29 cellular contexts compared by ENCODE assay signal in genomic region chrX:79721234-79721633, GRCh38.
"Had no signal": no experiment of that assay in that cellular context is flagged by ENCODE, and none has a peak within 500 bp of the region (broad histone marks: within the 10 kb centered on the region; RNA-seq: fewer than 3 reads in every experiment).

No MANE protein-coding gene starts in this region.

- DNase-seq: naive thymus-derived CD4-positive, alpha-beta T cell; natural killer cell; occipital lobe; ovary; posterior cingulate gyrus; psoas muscle; right cardiac atrium; stimulated activated CD4-positive, alpha-beta T cell treated with anti-CD3 and anti-CD28 coated beads, Interleukin-15, amount 100 ng/mL, for 24 hours; stimulated activated CD4-positive, alpha-beta T cell treated with anti-CD3 and anti-CD28 coated beads, Interleukin-2, amount 100 ng/mL, for 24 hours; stimulated activated CD4-positive, alpha-beta T cell treated with anti-CD3 and anti-CD28 coated beads, Interleukin-2, amount 100 ng/mL, for 48 hours; stimulated activated CD4-positive, alpha-beta T cell treated with anti-CD3 and anti-CD28 coated beads, Interleukin-4, amount 100 ng/mL, for 24 hours; stimulated activated naive B cell treated with anti-CD40 and anti-IgM and Interleukin-4, amounts not matched to agents 10 μg/mL and 1 μg/mL and 100 μg/mL, for 72 hours; stimulated activated naive CD4-positive, alpha-beta T cell treated with Interleukin-2 at 50 U/mL for 16 hours; stomach; thyroid gland; trophoblast cell; uterus had no signal

- H3K4me1 Mint-ChIP-seq: naive thymus-derived CD4-positive, alpha-beta T cell; natural killer cell; nephron; neural progenitor cell; stimulated activated effector memory CD8-positive, alpha-beta T cell treated with anti-CD3 and anti-CD28 coated beads, Interleukin-12 subunit alpha, Interleukin-12 subunit beta, amount 100 ng/mL, for 72 hours; stimulated activated naive B cell treated with anti-CD40 and anti-IgM and Interleukin-4, amounts not matched to agents 10 μg/mL and 1 μg/mL and 100 μg/mL, for 72 hours had no signal

- H3K27ac Mint-ChIP-seq: naive thymus-derived CD4-positive, alpha-beta T cell; natural killer cell; nephron; neural progenitor cell; progenitor cell of endocrine pancreas; stimulated activated effector memory CD8-positive, alpha-beta T cell treated with anti-CD3 and anti-CD28 coated beads, Interleukin-12 subunit alpha, Interleukin-12 subunit beta, amount 100 ng/mL, for 72 hours; stimulated activated naive B cell treated with anti-CD40 and anti-IgM and Interleukin-4, amounts not matched to agents 10 μg/mL and 1 μg/mL and 100 μg/mL, for 72 hours; stimulated activated naive CD8-positive, alpha-beta T cell treated with anti-CD3 and anti-CD28 coated beads, Interleukin-15, Interleukin-2, amounts not matched to agents 100 ng/mL and 50 ng/mL, for 24 hours had no signal

- H3K9me3 Mint-ChIP-seq: natural killer cell; neural progenitor cell; stimulated activated effector memory CD8-positive, alpha-beta T cell treated with anti-CD3 and anti-CD28 coated beads, Interleukin-12 subunit alpha, Interleukin-12 subunit beta, amount 100 ng/mL, for 72 hours; stimulated activated naive CD8-positive, alpha-beta T cell treated with anti-CD3 and anti-CD28 coated beads, Interleukin-15, Interleukin-2, amounts not matched to agents 100 ng/mL and 50 ng/mL, for 24 hours had no signal

- H3K27me3 ChIP-seq: neural progenitor cell, ovary, stomach, thyroid gland, tibial nerve, upper lobe of left lung, uterus had no signal

- H3K36me3 Mint-ChIP-seq: naive thymus-derived CD4-positive, alpha-beta T cell; natural killer cell; neural progenitor cell; stimulated activated effector memory CD8-positive, alpha-beta T cell treated with anti-CD3 and anti-CD28 coated beads, Interleukin-12 subunit alpha, Interleukin-12 subunit beta, amount 100 ng/mL, for 72 hours; stimulated activated naive B cell treated with anti-CD40 and anti-IgM and Interleukin-4, amounts not matched to agents 10 μg/mL and 1 μg/mL and 100 μg/mL, for 72 hours had no signal

- H3K27ac ChIP-seq: neural progenitor cell, ovary, parathyroid adenoma, psoas muscle, skin epidermis, stomach, thoracic aorta, thyroid gland, tibial nerve, upper lobe of left lung, uterus had no signal

- ATAC-seq: naive thymus-derived CD4-positive, alpha-beta T cell; natural killer cell; psoas muscle; right cardiac atrium; sciatic nerve; stimulated activated effector memory CD8-positive, alpha-beta T cell treated with anti-CD3 and anti-CD28 coated beads, Interleukin-12 subunit alpha, Interleukin-12 subunit beta, amount 100 ng/mL, for 72 hours; stimulated activated naive B cell treated with anti-CD40 and anti-IgM and Interleukin-4, amounts not matched to agents 10 μg/mL and 1 μg/mL and 100 μg/mL, for 72 hours had no signal

- H3K9me3 ChIP-seq: ovary, psoas muscle, stomach, thoracic aorta, thyroid gland, tibial nerve, upper lobe of left lung, uterus had no signal

- H3K27me3 Mint-ChIP-seq: naive thymus-derived CD4-positive, alpha-beta T cell; progenitor cell of endocrine pancreas; stimulated activated naive B cell treated with anti-CD40 and anti-IgM and Interleukin-4, amounts not matched to agents 10 μg/mL and 1 μg/mL and 100 μg/mL, for 72 hours; stimulated activated naive CD8-positive, alpha-beta T cell treated with anti-CD3 and anti-CD28 coated beads, Interleukin-15, Interleukin-2, amounts not matched to agents 100 ng/mL and 50 ng/mL, for 24 hours had no signal

- H3K4me3 ChIP-seq: neural progenitor cell, ovary, psoas muscle, skin epidermis, smooth muscle cell, stomach, thoracic aorta, thyroid gland, tibial nerve, upper lobe of left lung, uterus had no signal

- H3K36me3 ChIP-seq: neural progenitor cell, ovary, stomach, thoracic aorta, thyroid gland, tibial nerve, upper lobe of left lung, uterus had no signal

- H3K4me3 Mint-ChIP-seq: naive thymus-derived CD4-positive, alpha-beta T cell; natural killer cell; nephron; neural progenitor cell; stimulated activated effector memory CD8-positive, alpha-beta T cell treated with anti-CD3 and anti-CD28 coated beads, Interleukin-12 subunit alpha, Interleukin-12 subunit beta, amount 100 ng/mL, for 72 hours; stimulated activated naive B cell treated with anti-CD40 and anti-IgM and Interleukin-4, amounts not matched to agents 10 μg/mL and 1 μg/mL and 100 μg/mL, for 72 hours; stimulated activated naive CD8-positive, alpha-beta T cell treated with anti-CD3 and anti-CD28 coated beads, Interleukin-15, Interleukin-2, amounts not matched to agents 100 ng/mL and 50 ng/mL, for 24 hours had no signal

- H3K4me1 ChIP-seq: neural progenitor cell, parathyroid adenoma, psoas muscle, stomach, thyroid gland, tibial nerve, upper lobe of left lung, uterus had no signal
